In the genomic region with DNA sequence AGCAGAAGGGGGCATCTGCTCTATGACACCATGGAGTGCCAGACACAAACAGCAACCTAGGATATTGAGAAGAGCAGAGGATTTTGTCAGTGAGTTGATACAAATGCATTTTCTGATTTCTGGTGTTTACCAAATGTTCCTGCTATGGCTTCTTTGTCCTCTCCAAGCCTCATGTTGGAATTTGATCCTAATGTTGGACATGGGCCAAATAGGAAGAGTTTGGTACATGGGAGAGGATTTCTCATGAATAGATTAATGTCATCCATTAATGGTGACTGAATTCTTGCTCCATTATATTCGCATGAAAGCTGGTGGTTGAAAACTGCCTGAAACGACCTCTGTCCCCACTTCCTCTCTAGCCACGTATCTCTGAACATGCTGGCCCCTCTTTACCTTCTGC, we compare ENCODE assay signal across 14 cellular contexts.
"Had no signal": no experiment of that assay in that cellular context is flagged by ENCODE, and none has a peak within 500 bp of the region (broad histone marks: within the 10 kb centered on the region; RNA-seq: fewer than 3 reads in every experiment).

No MANE protein-coding gene starts in this region.

- ATAC-seq: activated T-helper 17 cell treated with anti-CD3 and anti-CD28 coated beads, Interleukin-2, amount 50 U/mL, for 72 hours; gastrocnemius medialis; heart right ventricle; left ventricle myocardium superior; psoas muscle; right lobe of liver; stimulated activated effector memory CD8-positive, alpha-beta T cell treated with anti-CD3 and anti-CD28 coated beads, Interleukin-12 subunit alpha, Interleukin-12 subunit beta, amount 100 ng/mL, for 72 hours had no signal

- DNase-seq: activated B cell treated with CpG ODN at 0.5 μM for 24 hours; activated CD4-positive, alpha-beta T cell treated with anti-CD3 and anti-CD28 coated beads, Interleukin-2, amount 10 ng/mL, durations not matched to agents 7 days and 5 days; activated naive CD4-positive, alpha-beta T cell treated with anti-CD3 and anti-CD28 coated beads, Interleukin-2, amount 10 ng/mL, durations not matched to agents 7 days and 5 days; activated T-cell treated with anti-CD3 and anti-CD28 coated beads for 4 hours; effector memory CD4-positive, alpha-beta T cell; gastrocnemius medialis; heart right ventricle; left ventricle myocardium superior; mesendoderm; psoas muscle; right lobe of liver; tibial artery had no signal
